In genomic region chr1:47533176-47534039, GRCh38 we compare ENCODE assay signal across 8 cellular contexts.
DNase-seq lines count a peak whose midpoint lies in the region; FAIRE-seq and TF ChIP-seq lines count a peak whose summit lies in the region.

No MANE protein-coding gene starts in this region.

- TF ChIP-seq CTCF in fibroblast of villous mesenchyme (IDR thresholded peaks at IDR 0.05; ENCODE audit: insufficient read depth, low read depth, low read length) (no peak), nephron progenitor cell (IDR thresholded peaks at IDR 0.05) (no peak)

- H3K4me1 Mint-ChIP-seq in nephron progenitor cell, result peaks cover 55% of the 10 kb centered on the region

- no peak for FAIRE-seq in H54 (lab: Jason Lieb, UNC)

- H3K4me3 Mint-ChIP-seq in nephron progenitor cell, result peak overlapping the region; percentile 73

- no peak for TF ChIP-seq POLR2A in H54 (IDR thresholded peaks at IDR 0.05; ENCODE audit: low read depth, low read length)

- peak; percentile 40 for DNase-seq in NCI-H82 (lab: John Stamatoyannopoulos, UW)
- DNase-seq in NCI-H82 treated with DMSO at 0.1 percent for 48 hours (lab: John Stamatoyannopoulos, UW; ENCODE audit: unreplicated experiment), result no peak
- DNase-seq in SW480 (ENCODE audit: low spot score), result peak; percentile 25
- DNase-seq in fibroblast of villous mesenchyme (ENCODE audit: low read depth), result peak; percentile 66
- DNase-seq in nephron progenitor cell, result peak; percentile 77
- DNase-seq in LoVo (ENCODE audit: low spot score), result no peak
- DNase-seq in NOMO-1 treated with dmso at 0.1 percent for 144 hours (lab: John Stamatoyannopoulos, UW; ENCODE audit: unreplicated experiment), result no peak
- no peak for DNase-seq in H54 (ENCODE audit: insufficient read length, low spot score)

- H3K27ac Mint-ChIP-seq in nephron progenitor cell, result peak overlapping the region; percentile 69

- H3K36me3 Mint-ChIP-seq in nephron progenitor cell (ENCODE audit: low read depth), result no peaks in the 10 kb centered on the region

- peaks cover 16% of the 10 kb centered on the region for H3K9me3 Mint-ChIP-seq in nephron progenitor cell

- H3K27me3 Mint-ChIP-seq in nephron progenitor cell (ENCODE audit: low read depth, poor library complexity), result peaks cover 9% of the 10 kb centered on the region

- peak overlapping the region; percentile 47 for H3K4me3 ChIP-seq in fibroblast of villous mesenchyme (ENCODE audit: low read depth, low read length)

Comparison
In these comparisons a context has a peak if more than half of its experiments do, and no peak if none do; other contexts are left out.
1. DNase-seq: peak in NCI-H82 (single experiment), SW480 (single experiment), fibroblast of villous mesenchyme (single experiment) and nephron progenitor cell (single experiment); none in NCI-H82 treated with DMSO at 0.1 percent for 48 hours (single experiment), LoVo (single experiment), NOMO-1 treated with dmso at 0.1 percent for 144 hours (single experiment) and H54 (single experiment).